In genomic region chr10:114398587-114399331, GRCh38 we compare ENCODE assay signal across 2 cellular contexts.
TF ChIP-seq lines count a peak whose summit lies in the region.

No MANE protein-coding gene starts in this region.

TF ChIP-seq in HepG2, 621 proteins besides CTCF, POLR2A, EP300 and RAD21:
- TF ChIP-seq AFF4 (CRISPR knock-in tag; IDR thresholded peaks at IDR 0.05) (no peak), ZFY (CRISPR knock-in tag; IDR thresholded peaks at IDR 0.05) (no peak), NRL (CRISPR knock-in tag; IDR thresholded peaks at IDR 0.05; ENCODE audit: borderline replicate concordance) (no peak), NKX3-1 (CRISPR knock-in tag; IDR thresholded peaks at IDR 0.05) (no peak), POLR2AphosphoS2 (IDR thresholded peaks at IDR 0.05; ENCODE audit: low read depth, low read length) (no peak), ZNF674 (CRISPR knock-in tag; IDR thresholded peaks at IDR 0.05; ENCODE audit: low read depth) (no peak), SRSF4 (IDR thresholded peaks at IDR 0.05; ENCODE audit: low read depth, low read length, poor library complexity, severe bottlenecking) (no peak), PBX3 (CRISPR knock-in tag; IDR thresholded peaks at IDR 0.05; ENCODE audit: borderline replicate concordance) (no peak), RARG (CRISPR knock-in tag; IDR thresholded peaks at IDR 0.05; ENCODE audit: low read depth) (no peak), ZNF570 (CRISPR knock-in tag; IDR thresholded peaks at IDR 0.05; ENCODE audit: borderline replicate concordance) (no peak), NR2F2 (IDR thresholded peaks at IDR 0.05; ENCODE audit: borderline replicate concordance, low read depth) (no peak), CCDC6 (CRISPR knock-in tag; IDR thresholded peaks at IDR 0.05) (no peak), RFX3 (CRISPR knock-in tag; IDR thresholded peaks at IDR 0.05) (no peak), TEF (CRISPR knock-in tag; IDR thresholded peaks at IDR 0.05) (no peak)

TF ChIP-seq in GM23338, 12 proteins besides CTCF, POLR2A, EP300 and RAD21:
- TF ChIP-seq REST (IDR thresholded peaks at IDR 0.05; ENCODE audit: unreplicated experiment) (no peak), STAT1 (IDR thresholded peaks at IDR 0.05; ENCODE audit: unreplicated experiment) (no peak), POLR2AphosphoS5 (IDR thresholded peaks at IDR 0.05; ENCODE audit: low read depth) (no peak), JUNB (IDR thresholded peaks at IDR 0.05; ENCODE audit: unreplicated experiment) (no peak), ETS1 (IDR thresholded peaks at IDR 0.05) (no peak), NANOG (IDR thresholded peaks at IDR 0.05; ENCODE audit: borderline replicate concordance) (no peak), ZNF331 (CRISPR knock-in tag; IDR thresholded peaks at IDR 0.05; ENCODE audit: low read depth) (no peak), EZH2phosphoT487 (IDR thresholded peaks at IDR 0.05; ENCODE audit: unreplicated experiment) (no peak), CREB1 (CRISPR knock-in tag; IDR thresholded peaks at IDR 0.05; ENCODE audit: low read depth) (no peak), ZNF114 (CRISPR knock-in tag; IDR thresholded peaks at IDR 0.05) (no peak)
